Comparison of ENCODE assay signal across 9 cellular contexts in the genomic region with DNA sequence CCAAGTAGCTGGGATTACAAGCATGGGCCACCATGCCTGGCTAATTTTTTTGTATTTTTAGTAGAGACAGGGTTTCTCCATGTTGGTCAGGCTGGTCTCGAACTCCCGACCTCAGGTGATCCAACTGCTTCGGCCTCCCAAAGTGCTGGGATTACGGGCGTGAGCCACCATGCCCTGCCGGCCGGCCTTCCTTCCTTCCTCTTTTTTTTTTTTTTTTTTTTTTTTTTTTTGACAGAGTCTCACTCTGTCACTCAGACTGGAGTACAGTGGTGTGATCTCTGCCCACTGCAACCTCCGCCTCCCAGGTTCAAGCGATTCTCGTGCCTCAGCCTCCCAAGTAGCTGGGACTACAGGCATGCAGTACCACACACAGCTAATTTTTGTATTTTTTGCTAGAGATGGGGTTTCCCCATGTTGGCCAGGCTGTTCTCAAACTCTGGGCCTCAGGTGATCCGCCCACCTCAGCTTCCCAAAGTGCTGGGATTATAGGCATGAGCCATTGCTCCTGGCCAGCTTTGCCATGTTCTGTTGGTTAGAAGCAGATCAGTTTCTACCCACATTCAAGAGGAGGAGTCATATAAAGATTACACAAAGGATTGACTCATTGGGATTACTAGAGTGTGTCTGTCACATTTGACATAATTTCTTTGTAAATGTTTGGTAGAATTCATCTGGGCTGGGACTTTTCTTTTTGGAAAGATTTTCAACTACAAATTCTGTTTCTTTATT. TPM values are rescaled to one million over a fixed set of nuclear protein-coding genes. Genes with fewer than 3 reads are reported as not detected.
DNase-seq lines count a peak whose midpoint lies in the region; ATAC-seq, FAIRE-seq and TF ChIP-seq lines count a peak whose summit lies in the region.
"Not testable (repeated sequence)": the region's sequence is repeated elsewhere in the genome, so short reads cannot be mapped to it uniquely, and the experiment has no call there.
"Had no signal": no experiment of that assay in that cellular context is flagged by ENCODE, and none has a peak within 500 bp of the region (broad histone marks: within the 10 kb centered on the region; RNA-seq: fewer than 3 reads in every experiment).

No MANE protein-coding gene starts in this region.

- H3K4me3 ChIP-seq in bronchial epithelial cell (ENCODE audit: low read depth, low read length), result not testable (repeated sequence)

- not testable (repeated sequence) for FAIRE-seq in bronchial epithelial cell (lab: Jason Lieb, UNC)

- peak; percentile 62 for ATAC-seq in GM21360 (IDR thresholded peaks at IDR 0.05; ENCODE audit: unreplicated experiment)
- peak; percentile 50 for ATAC-seq in HG03175 (IDR thresholded peaks at IDR 0.05; ENCODE audit: unreplicated experiment)

- not testable (repeated sequence) for H3K27me3 ChIP-seq in bronchial epithelial cell (ENCODE audit: control insufficient read depth, insufficient read depth, low read length)

- peak; percentile 43 for DNase-seq in AG08396 (ENCODE audit: low spot score)
- DNase-seq in NCI-H2029 (lab: John Stamatoyannopoulos, UW), result peak; percentile 13
- DNase-seq in activated CD4-positive, alpha-beta T cell treated with anti-CD3 and anti-CD28 coated beads for 48 hours, result peak; percentile 61
- DNase-seq in bronchial epithelial cell (ENCODE audit: low read depth), result peak; percentile 87
- peak; percentile 76 for DNase-seq in iris pigment epithelial cell (ENCODE audit: low read depth)
- peak in 2 of 3 donors; percentile 24 to 28 for DNase-seq in stimulated activated CD4-positive, alpha-beta T cell treated with anti-CD3 and anti-CD28 coated beads, Interleukin-12 subunit alpha, Interleukin-12 subunit beta, amount 100 ng/mL, for 48 hours (ENCODE audit: low read depth in 2 of 3, low spot score in 1 of 3)

- not testable (repeated sequence) for TF ChIP-seq CTCF in bronchial epithelial cell (IDR thresholded peaks at IDR 0.05; ENCODE audit: insufficient read depth, low read length, severe bottlenecking)

- H3K36me3 ChIP-seq in bronchial epithelial cell (ENCODE audit: control insufficient read depth, insufficient read depth, low read length), result not testable (repeated sequence)

RNA-seq across cellular contexts. Expression of a gene that starts 4.4 kb away (rescaled TPM):
- total RNA-seq in bronchial epithelial cell, result not detected in 2 replicates
- total RNA-seq: NCI-H460 had no signal

RNA-seq across cellular contexts. Expression of a gene that starts 22.3 kb away (rescaled TPM):
- 16.4 and 17.1 TPM in 2 replicates for total RNA-seq in bronchial epithelial cell

Comparison
In these comparisons a context has a peak if more than half of its experiments do, and no peak if none do; other contexts are left out.
1. DNase-seq: peak in every context shown above with its lines; median percentile 87 in bronchial epithelial cell; 76 in iris pigment epithelial cell; 61 in activated CD4-positive, alpha-beta T cell treated with anti-CD3 and anti-CD28 coated beads for 48 hours; 43 in AG08396; 26 in stimulated activated CD4-positive, alpha-beta T cell treated with anti-CD3 and anti-CD28 coated beads, Interleukin-12 subunit alpha, Interleukin-12 subunit beta, amount 100 ng/mL, for 48 hours; 13 in NCI-H2029.